In the genomic region with DNA sequence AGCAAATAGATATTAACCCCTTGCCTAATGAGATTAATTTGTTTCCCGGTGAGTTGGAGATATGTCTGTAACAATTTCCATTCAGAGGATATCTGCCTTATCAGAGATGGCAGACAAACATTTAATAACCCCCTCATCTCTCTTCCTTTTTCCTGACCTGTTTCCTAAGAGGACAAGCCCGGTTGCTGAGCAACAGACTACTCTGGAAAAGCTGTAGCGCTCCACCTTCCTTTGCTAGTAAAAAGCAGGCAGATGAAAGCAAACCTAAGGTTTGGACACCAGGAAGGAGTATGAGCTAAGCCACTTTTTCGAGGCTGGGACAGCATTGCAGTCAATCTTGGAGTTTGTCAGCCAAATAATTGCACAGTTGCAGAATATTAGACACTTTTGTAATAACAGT, we compare ENCODE assay signal across 14 cellular contexts.
"Had no signal": no experiment of that assay in that cellular context is flagged by ENCODE, and none has a peak within 500 bp of the region (broad histone marks: within the 10 kb centered on the region; RNA-seq: fewer than 3 reads in every experiment).

No MANE protein-coding gene starts in this region.

- H3K4me3 ChIP-seq: heart right ventricle, right atrium auricular region, skin epidermis had no signal

- H3K27ac ChIP-seq: brain microvascular endothelial cell, heart right ventricle, neutrophil, right atrium auricular region, skin epidermis, VCaP had no signal

- H3K36me3 ChIP-seq: brain microvascular endothelial cell, heart right ventricle, neutrophil, right atrium auricular region had no signal

- FAIRE-seq: endometrium, frontal cortex had no signal

- DNase-seq: activated CD4-positive, alpha-beta memory T cell treated with anti-CD3 and anti-CD28 coated beads, Interleukin-2, amount 10 ng/mL, durations not matched to agents 7 days and 5 days; activated gamma-delta T cell; activated T-cell treated with anti-CD3 and anti-CD28 coated beads, Interleukin-2, amount 50 U/mL, for 48 hours; brain microvascular endothelial cell; heart right ventricle; naive B cell; posterior cingulate gyrus; T-helper 9 cell had no signal

- H3K27me3 ChIP-seq: brain microvascular endothelial cell, heart right ventricle, neutrophil, right atrium auricular region had no signal

- H3K9me3 ChIP-seq: heart right ventricle, neutrophil, right atrium auricular region had no signal

- H3K4me1 ChIP-seq: right atrium auricular region had no signal
